8 cellular contexts compared by ENCODE assay signal in genomic region chr1:211577826-211578639, GRCh38. TPM values are rescaled to one million over a fixed set of nuclear protein-coding genes. Genes with fewer than 3 reads are reported as not detected.
DNase-seq lines count a peak whose midpoint lies in the region; ATAC-seq and TF ChIP-seq lines count a peak whose summit lies in the region.

No MANE protein-coding gene starts in this region.

- DNase-seq in DMS53 (lab: John Stamatoyannopoulos, UW), result peak; percentile 85
- DNase-seq in SJCRH30, result peak; percentile 72 to 82
- peak; percentile 9 to 66 (median 40) for DNase-seq in activated naive CD4-positive, alpha-beta T cell (lab: John Stamatoyannopoulos, UW)
- peak; percentile 85 for DNase-seq in germinal center (ENCODE audit: low spot score)
- DNase-seq in omental fat pad (ENCODE audit: low spot score), result peak; percentile 49
- peak; percentile 71 for DNase-seq in testis

- H3K27ac ChIP-seq in HUES64 (ENCODE audit: low read depth, low read length), result no peak overlapping the region
- H3K27ac ChIP-seq in SJCRH30, result no peak overlapping the region; the same call in 1 of the 2 replicates
- H3K27ac ChIP-seq in testis, result peak overlapping the region; percentile 94 to 98

- peak overlapping the region; percentile 78 for H3K4me3 ChIP-seq in HUES64 (ENCODE audit: low read length)
- H3K4me3 ChIP-seq in SJCRH30, result peak overlapping the region; percentile 93
- peak overlapping the region; percentile 95 to 97 for H3K4me3 ChIP-seq in testis

- no peaks in the 10 kb centered on the region for H3K9me3 ChIP-seq in HUES64 (ENCODE audit: insufficient read depth, low read depth, low read length)
- no peaks in the 10 kb centered on the region for H3K9me3 ChIP-seq in SJCRH30 (replicated peaks)
- no peaks in the 10 kb centered on the region for H3K9me3 ChIP-seq in testis

- TF ChIP-seq CTCF in omental fat pad (IDR thresholded peaks at IDR 0.05) (peak in 2 of 3 donors; percentile 43 to 67), testis (IDR thresholded peaks at IDR 0.05) (peak; percentile 71 to 84 (median 72))

- H3K36me3 ChIP-seq in HUES64 (ENCODE audit: insufficient read depth, low read length), result peaks cover 30% of the 10 kb centered on the region
- H3K36me3 ChIP-seq in SJCRH30, result peaks cover 26% of the 10 kb centered on the region
- H3K36me3 ChIP-seq in testis (ENCODE audit: low read depth, missing control alignments), result no peaks in the 10 kb centered on the region

- peak overlapping the region; percentile 56 for H3K9ac ChIP-seq in HUES64 (ENCODE audit: low read depth, low read length)

- H3K27me3 ChIP-seq in HUES64 (ENCODE audit: insufficient read depth, low read length) (no peaks in the 10 kb centered on the region; the same call in 1 of the 2 replicates), SJCRH30 (no peaks in the 10 kb centered on the region), testis (no peaks in the 10 kb centered on the region)

- WGBS in HUES64, result under 1% methylated on average over 75 of the region's 75 CpGs
- WGBS in testis, 2 donors, result 0% methylated on average over 9 to 62 of the region's 75 CpGs

- intact Hi-C loops in testis (cut with DNase I; ENCODE audit: low total_unique reads), result loop anchor here (5.0 to 10.0 kb wide), 2 partner anchors 34 to 77 kb away; no protein-coding TSS in a partner anchor

- ATAC-seq in GM21390 (IDR thresholded peaks at IDR 0.05; ENCODE audit: unreplicated experiment), result peak; percentile 40
- ATAC-seq in omental fat pad (ENCODE audit: low FRiP score), result peak; percentile 64

- TF ChIP-seq POLR2A in testis (IDR thresholded peaks at IDR 0.05), result no peak

- H3K4me1 ChIP-seq in HUES64 (ENCODE audit: insufficient read depth, low read length), result peaks cover 38% of the 10 kb centered on the region
- peaks cover 4% of the 10 kb centered on the region; the same call in 1 of the 2 replicates for H3K4me1 ChIP-seq in SJCRH30
- peaks cover 8% of the 10 kb centered on the region for H3K4me1 ChIP-seq in testis

RNA-seq across cellular contexts. Expression of gene SLC30A1, which starts 0.9 kb away (rescaled TPM):
- polyA plus RNA-seq in HUES64 (2013, experiment 1 of 2), result 8.1 TPM
- polyA plus RNA-seq in HUES64 (2013, experiment 2 of 2), result 12.4 TPM
- total RNA-seq in SJCRH30 (2014; rRNA removed; shearing (Covaris generic)), result 18.5 and 21.3 TPM in 2 replicates
- total RNA-seq in omental fat pad (10 to 100 TPM; 21.0 to 66.7 (median 37.1) TPM), testis (10 to 100 TPM; 29.4 to 33.3 TPM)
- polyA plus RNA-seq in testis (ENCODE audit: insufficient read depth, low read depth, low replicate concordance), result 37.3 TPM

Comparison
In these comparisons a context has a peak if more than half of its experiments do, and no peak if none do; other contexts are left out.
1. H3K27ac ChIP-seq: peak in testis (2 of 2); none in HUES64 (single experiment) and SJCRH30 (single experiment).
2. Peak in every context shown above with its lines, with median percentiles within 50 percentile points of each other: DNase-seq and H3K4me3 ChIP-seq.